8 cellular contexts compared by ENCODE assay signal in the genomic region with DNA sequence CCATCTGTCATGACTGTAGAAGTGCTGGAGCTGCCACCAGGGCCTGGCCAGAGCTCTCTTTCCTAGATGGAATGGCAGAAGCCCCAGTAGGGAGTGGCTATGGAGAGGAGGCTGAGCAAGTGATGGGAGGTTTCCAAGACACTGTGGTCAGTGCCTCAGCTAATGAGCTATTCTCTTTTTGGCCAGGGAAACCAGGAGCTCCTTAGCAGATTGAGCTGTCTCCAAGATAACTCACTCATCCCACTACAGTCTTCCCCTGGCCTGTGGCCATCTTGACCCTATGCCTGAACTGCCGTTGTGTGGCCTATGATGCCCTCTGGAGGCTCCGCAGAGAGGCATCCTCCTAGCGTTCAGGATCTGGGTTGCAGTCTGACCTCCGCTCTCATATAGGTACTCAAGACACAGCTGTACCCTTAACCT.
DNase-seq lines count a peak whose midpoint lies in the region; ATAC-seq and TF ChIP-seq lines count a peak whose summit lies in the region.

No MANE protein-coding gene starts in this region.

- H3K9ac ChIP-seq in mesendoderm (ENCODE audit: low read length), result no peak overlapping the region

- H4K8ac ChIP-seq in mesendoderm (ENCODE audit: low read depth, low read length), result no peak overlapping the region

- no peaks in the 10 kb centered on the region for H3K36me3 ChIP-seq in mesendoderm (ENCODE audit: control insufficient read depth, insufficient read depth, low read length)

- no peak overlapping the region for H2BK15ac ChIP-seq in mesendoderm (replicated peaks; ENCODE audit: low read depth)

- H3K27ac ChIP-seq in mesendoderm (ENCODE audit: low read depth, low read length), result no peak overlapping the region

- H3K4ac ChIP-seq in mesendoderm (ENCODE audit: low read depth, low read length), result no peak overlapping the region

- no peak overlapping the region for H2BK5ac ChIP-seq in mesendoderm (ENCODE audit: low read length)

- peak; percentile 75 for DNase-seq in AG09319 (ENCODE audit: extremely low read depth, low read depth)
- DNase-seq in M059J (ENCODE audit: low read depth), result peak; percentile 80
- DNase-seq in cardiac fibroblast (ENCODE audit: low read depth in 2 of 2), result peak; percentile 67 to 79
- peak; percentile 80 for DNase-seq in mesendoderm
- DNase-seq in NCI-H1930 (lab: John Stamatoyannopoulos, UW), result no peak
- no peak for DNase-seq in AML-193 (lab: John Stamatoyannopoulos, UW)

- H2BK120ac ChIP-seq in mesendoderm (ENCODE audit: low read depth, low read length), result no peak overlapping the region

- TF ChIP-seq CTCF in AG09319 (IDR thresholded peaks at IDR 0.05; ENCODE audit: low read depth, low read length) (peak; percentile 64), cardiac fibroblast (IDR thresholded peaks at IDR 0.05; ENCODE audit: low read depth, low read length) (peak; percentile 50)

- no peaks in the 10 kb centered on the region for H3K79me1 ChIP-seq in mesendoderm (ENCODE audit: low read length)

- H3K23ac ChIP-seq in mesendoderm (ENCODE audit: low read length), result no peak overlapping the region

- no CpG with 5 or more reads among the region's 4 CpGs for whole genome bisulfite sequencing in mesendoderm (ENCODE audit: extremely low coverage, insufficient coverage, low lambda C conversion rate)

- H3K56ac ChIP-seq in mesendoderm (ENCODE audit: low read length), result no peak overlapping the region

- no peak overlapping the region for H4K5ac ChIP-seq in mesendoderm (ENCODE audit: low read length)

- ATAC-seq in HG03280 (IDR thresholded peaks at IDR 0.05; ENCODE audit: unreplicated experiment), result no peak
- ATAC-seq in GM21447 (IDR thresholded peaks at IDR 0.05; ENCODE audit: unreplicated experiment), result no peak

- H3K4me2 ChIP-seq in mesendoderm (ENCODE audit: low read length), result no peak overlapping the region

- H3K18ac ChIP-seq in mesendoderm (ENCODE audit: low read length), result no peak overlapping the region

- no peaks in the 10 kb centered on the region for H3K79me2 ChIP-seq in mesendoderm (ENCODE audit: control insufficient read depth, insufficient read depth, low read length)

- no peak overlapping the region for H2AK5ac ChIP-seq in mesendoderm (ENCODE audit: low read length)

- no peaks in the 10 kb centered on the region for H3K27me3 ChIP-seq in mesendoderm (ENCODE audit: insufficient read depth, low read length, poor library complexity)

- H3K4me3 ChIP-seq in cardiac fibroblast (replicated peaks in 1 of 2; ENCODE audit: low read depth in 2 of 2, low read length in 2 of 2) (no peak overlapping the region), mesendoderm (ENCODE audit: low read length) (no peak overlapping the region)

- peaks cover 10% of the 10 kb centered on the region for H3K4me1 ChIP-seq in mesendoderm (ENCODE audit: control insufficient read depth, low read depth, low read length)

Comparison
In these comparisons a context has a peak if more than half of its experiments do, and no peak if none do; other contexts are left out.
1. DNase-seq: peak in AG09319 (single experiment), M059J (single experiment), cardiac fibroblast (2 of 2) and mesendoderm (single experiment); none in NCI-H1930 (0 of 2) and AML-193 (0 of 2).